Comparison of ENCODE assay signal across 24 cellular contexts in genomic region chr1:15575549-15576150, GRCh38. TPM values are rescaled to one million over a fixed set of nuclear protein-coding genes. Genes with fewer than 3 reads are reported as not detected.
A peak's percentile ranks its signal among the peaks of the same experiment; 100 is the strongest.
DNase-seq lines count a peak whose midpoint lies in the region; ATAC-seq and TF ChIP-seq lines count a peak whose summit lies in the region.
"Had no signal": no experiment of that assay in that cellular context is flagged by ENCODE, and none has a peak within 500 bp of the region (broad histone marks: within the 10 kb centered on the region; RNA-seq: fewer than 3 reads in every experiment).

No MANE protein-coding gene starts in this region.

- peak overlapping the region; percentile 40 for H3K27ac ChIP-seq in VCaP
- H3K27ac ChIP-seq: KMS-11, SJCRH30 had no signal

- peaks cover 16 to 48% (median 38%) of the 10 kb centered on the region in 4 donors for H3K4me1 Mint-ChIP-seq in naive thymus-derived CD8-positive, alpha-beta T cell

- no peak for TF ChIP-seq CTCF in VCaP (conservative IDR thresholded peaks at IDR 0.05)

- no peaks in the 10 kb centered on the region for H3K27me3 Mint-ChIP-seq in naive thymus-derived CD8-positive, alpha-beta T cell

- no peak for DNase-seq in naive thymus-derived CD8-positive, alpha-beta T cell
- DNase-seq in erythroblast (lab: John Stamatoyannopoulos, UW) (no peak), occipital lobe (lab: John Stamatoyannopoulos, UW) (no peak)
- DNase-seq: BE2C; Calu3; DMS79 treated with DMSO at 0.1 percent for 48 hours; GF-D8; GOT3; IMR-90; NCI-H1048; NCI-H1417; NCI-H1694 treated with DMSO at 0.1 percent for 48 hours; NCI-H2081 treated with DMSO at 0.1 percent for 48 hours; NCI-H2171 treated with DMSO at 0.1 percent for 48 hours; NCI-H446; NCI-H524 treated with DMSO at 0.1 percent for 48 hours; NCI-H82; NK-92 treated with Interleukin-12 subunit alpha and Interleukin-12 subunit beta, amount 100 ng/mL, for 24 hours; PC-3; SJCRH30 had no signal

- no peak overlapping the region for H3K4me3 Mint-ChIP-seq in naive thymus-derived CD8-positive, alpha-beta T cell
- H3K4me3 Mint-ChIP-seq: CD14-positive monocyte had no signal

- ATAC-seq in naive thymus-derived CD8-positive, alpha-beta T cell: no peak
- no peak for ATAC-seq in GM18870 (IDR thresholded peaks at IDR 0.05; ENCODE audit: unreplicated experiment)
- ATAC-seq: PC-3 had no signal

- H3K9me3 Mint-ChIP-seq in naive thymus-derived CD8-positive, alpha-beta T cell: no peaks in the 10 kb centered on the region
- H3K9me3 Mint-ChIP-seq: CD14-positive monocyte had no signal

- peak overlapping the region in 6 of 10 donors; percentile 8 to 85 (median 61) for H3K27ac Mint-ChIP-seq in naive thymus-derived CD8-positive, alpha-beta T cell

- POLR2A ChIA-PET in naive thymus-derived CD8-positive, alpha-beta T cell (lab: Charles Lee): interaction anchor here (0.6 to 2.3 kb wide), 3 partner anchors 11 to 249 kb away, joined by 3 to 5 read pairs (median 4); partner anchors contain the start of gene DNAJC16

- no peak for TF ChIP-seq POLR2A in erythroblast (IDR thresholded peaks at IDR 0.05; ENCODE audit: low read length)

- peaks cover 0 to 41% (median 16%) of the 10 kb centered on the region in 3 donors for H3K36me3 Mint-ChIP-seq in naive thymus-derived CD8-positive, alpha-beta T cell

RNA-seq across cellular contexts. Expression of gene AGMAT, which starts 9.2 kb away (rescaled TPM):
- total RNA-seq in naive thymus-derived CD8-positive, alpha-beta T cell: 10 to 100 TPM; 11.0 to 11.3 TPM
- polyA plus RNA-seq in naive thymus-derived CD8-positive, alpha-beta T cell: 10 to 100 TPM in 2 of 3 donors, 1 to 10 TPM in 1; 9.0 to 15.5 (median 14.4) TPM
- 0.47 TPM for total RNA-seq in occipital lobe
- total RNA-seq: SJCRH30 had no signal
- polyA plus RNA-seq: CD14-positive monocyte had no signal

RNA-seq across cellular contexts. Expression of gene DDI2, which starts 41.6 kb away (rescaled TPM):
- 10 to 100 TPM; 40.7 to 47.1 TPM for total RNA-seq in naive thymus-derived CD8-positive, alpha-beta T cell
- polyA plus RNA-seq in naive thymus-derived CD8-positive, alpha-beta T cell: 1 to 10 TPM; 4.5 to 6.1 (median 5.0) TPM
- total RNA-seq in occipital lobe: 20.9 TPM

RNA-seq across cellular contexts. Expression of gene DNAJC16, which starts 49.0 kb away (rescaled TPM):
- 10 to 100 TPM; 24.8 to 30.0 TPM for total RNA-seq in naive thymus-derived CD8-positive, alpha-beta T cell
- 1 to 10 TPM; 5.0 to 9.7 (median 7.1) TPM for polyA plus RNA-seq in naive thymus-derived CD8-positive, alpha-beta T cell
- total RNA-seq in occipital lobe: 13.1 TPM

RNA-seq across cellular contexts. Expression of gene CASP9, which starts 51.6 kb away (rescaled TPM):
- total RNA-seq in naive thymus-derived CD8-positive, alpha-beta T cell: 10 to 100 TPM; 13.4 to 15.9 TPM
- 1 to 10 TPM; 8.0 to 8.6 (median 8.4) TPM for polyA plus RNA-seq in naive thymus-derived CD8-positive, alpha-beta T cell
- 2.3 TPM for total RNA-seq in occipital lobe
